12 cellular contexts compared by ENCODE assay signal in genomic region chrX:139200346-139200745, GRCh38.
"Had no signal": no experiment of that assay in that cellular context is flagged by ENCODE, and none has a peak within 500 bp of the region (broad histone marks: within the 10 kb centered on the region; RNA-seq: fewer than 3 reads in every experiment).

No MANE protein-coding gene starts in this region.

- ATAC-seq: effector memory CD8-positive, alpha-beta T cell; left lobe of liver; natural killer cell treated with Interleukin-12 subunit alpha and Interleukin-12 subunit beta and Interleukin-15 and Interleukin-18, amount 100 ng/mL, for 72 hours; WTC11 had no signal

- H3K27ac ChIP-seq: tibial artery had no signal

- H3K4me3 ChIP-seq: tibial artery had no signal

- H3K36me3 ChIP-seq: tibial artery had no signal

- DNase-seq: activated CD4-positive, alpha-beta T cell treated with anti-CD3 and anti-CD28 coated beads, Interleukin-2, amount 10 ng/mL, durations not matched to agents 7 days and 5 days; activated CD8-positive, alpha-beta memory T cell treated with anti-CD3 and anti-CD28 coated beads for 24 hours; activated naive CD4-positive, alpha-beta T cell treated with anti-CD3 and anti-CD28 coated beads for 36 hours; effector memory CD8-positive, alpha-beta T cell; islet precursor cell; mammary epithelial cell; stimulated activated CD4-positive, alpha-beta T cell treated with anti-CD3 and anti-CD28 coated beads, Interleukin-15, amount 100 ng/mL, for 24 hours; T-helper 1 cell; tibial artery had no signal
